Comparison of ENCODE assay signal across 1 cellular context in the genomic region with DNA sequence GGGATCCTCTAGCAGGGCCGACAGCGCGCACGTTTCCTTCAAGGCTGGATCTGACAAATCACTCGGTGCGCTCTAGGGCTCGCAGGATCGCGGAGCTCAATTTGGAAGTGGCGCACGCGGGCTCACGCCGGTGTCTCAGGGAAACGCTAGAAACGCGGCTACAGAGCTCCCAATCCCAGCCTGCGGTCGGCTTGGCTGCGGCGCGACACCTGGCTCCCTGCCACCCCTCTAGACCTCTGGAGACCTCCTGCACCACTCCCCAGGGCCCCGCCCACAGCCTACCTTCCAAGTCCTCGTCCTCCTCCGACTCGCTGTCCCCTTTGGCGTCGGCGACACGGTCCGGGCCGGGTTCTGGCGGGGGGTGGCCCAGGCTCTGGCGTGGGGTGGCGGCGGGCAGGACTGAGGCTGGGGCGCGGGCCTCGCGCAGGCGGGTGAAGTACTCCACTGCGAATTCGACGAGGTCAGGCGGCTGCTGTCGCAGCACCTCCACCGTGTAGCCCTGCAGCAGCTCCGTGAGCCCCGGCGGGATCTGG.
A peak's percentile ranks its signal among the peaks of the same experiment; 100 is the strongest.
TF ChIP-seq lines count a peak whose summit lies in the region.

No MANE protein-coding gene starts in this region.

TF ChIP-seq in WTC11, 78 proteins besides CTCF, POLR2A, EP300 and RAD21 (continued from another document):
- TF ChIP-seq IRF1 (CRISPR knock-in tag; IDR thresholded peaks at IDR 0.05) (peak; percentile 46; the same call in 1 of the 2 replicates), NR2C2 (CRISPR knock-in tag; IDR thresholded peaks at IDR 0.05) (no peak), FOXP1 (CRISPR knock-in tag; IDR thresholded peaks at IDR 0.05; ENCODE audit: borderline replicate concordance) (peak; percentile 23; the same call in 1 of the 2 replicates)
- TF ChIP-seq, protein P1, sequence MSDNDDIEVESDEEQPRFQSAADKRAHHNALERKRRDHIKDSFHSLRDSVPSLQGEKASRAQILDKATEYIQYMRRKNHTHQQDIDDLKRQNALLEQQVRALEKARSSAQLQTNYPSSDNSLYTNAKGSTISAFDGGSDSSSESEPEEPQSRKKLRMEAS (CRISPR knock-in tag; IDR thresholded peaks at IDR 0.05) = no peak; the same call in 1 of the 2 replicates
